ENCODE assay signal across 1 cellular context in the genomic region with DNA sequence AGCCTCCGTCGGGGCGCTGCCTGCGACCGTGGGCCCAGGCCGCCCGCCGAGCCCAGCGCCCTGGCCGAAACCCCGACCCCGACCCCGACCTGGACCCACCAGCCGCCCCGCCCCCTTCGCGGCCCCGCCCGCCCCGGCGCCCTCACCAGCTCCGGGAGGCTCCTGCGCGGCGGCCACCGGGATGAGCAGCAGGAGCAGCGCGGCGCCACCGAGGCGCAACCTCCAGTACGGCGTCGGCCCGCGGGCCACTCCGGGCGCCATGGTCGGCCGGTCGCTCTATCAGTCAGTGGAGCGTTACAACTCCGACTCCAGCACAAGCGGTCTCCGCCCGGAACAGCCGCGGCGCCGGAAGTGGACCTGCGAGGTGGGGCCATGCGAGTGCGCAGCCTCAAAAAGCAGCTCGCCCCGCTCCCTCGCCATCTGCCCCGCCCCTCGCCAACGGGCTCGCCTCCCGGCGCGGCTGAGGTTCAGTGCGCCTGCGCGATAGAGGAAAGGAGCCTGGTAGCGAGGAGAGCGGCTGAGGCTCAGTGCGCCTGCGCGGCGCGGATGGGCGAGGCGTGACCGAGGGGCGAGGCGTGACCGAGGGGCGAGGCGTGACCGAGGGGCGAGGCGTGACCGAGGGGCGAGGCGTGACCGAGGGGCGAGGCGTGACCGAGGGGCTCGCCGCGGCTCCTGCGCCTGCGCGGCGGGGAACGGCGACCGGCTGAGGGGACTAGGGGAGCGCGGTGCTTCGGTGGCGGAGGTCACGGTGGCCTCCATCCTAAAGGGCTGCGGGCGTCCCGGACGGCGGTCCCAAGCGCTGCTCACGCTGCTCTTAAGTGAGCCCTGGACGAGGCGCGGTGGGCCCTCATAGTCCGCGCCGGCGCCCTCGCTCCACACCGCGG.
TF ChIP-seq lines count a peak whose summit lies in the region.

A gene with protein sequence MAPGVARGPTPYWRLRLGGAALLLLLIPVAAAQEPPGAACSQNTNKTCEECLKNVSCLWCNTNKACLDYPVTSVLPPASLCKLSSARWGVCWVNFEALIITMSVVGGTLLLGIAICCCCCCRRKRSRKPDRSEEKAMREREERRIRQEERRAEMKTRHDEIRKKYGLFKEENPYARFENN (minus strand): TSS at position 335 of the 884 bp plus-strand sequence. CDS start 74 bp downstream, at position 261.

TF ChIP-seq in K562, 482 proteins besides CTCF, POLR2A, EP300 and RAD21 (continued from another document and continues in another):
- TF ChIP-seq ZZZ3 (IDR thresholded peaks at IDR 0.05) (no peak), BRF1 (IDR thresholded peaks at IDR 0.05; ENCODE audit: borderline replicate concordance, extremely low read depth, insufficient read length) (no peak), POLR2G (IDR thresholded peaks at IDR 0.05; ENCODE audit: low read depth, low read length) (peak; percentile 91), ZNF77 (CRISPR knock-in tag; IDR thresholded peaks at IDR 0.05) (no peak), C11orf30 (IDR thresholded peaks at IDR 0.05; ENCODE audit: low read depth) (no peak), ZBTB17 (CRISPR knock-in tag; IDR thresholded peaks at IDR 0.05) (peak; percentile 78), LEF1 (IDR thresholded peaks at IDR 0.05) (no peak), GABPB2 (CRISPR knock-in tag; conservative IDR thresholded peaks at IDR 0.05) (no peak), TEAD4 (IDR thresholded peaks at IDR 0.05; ENCODE audit: low read length) (no peak), TEAD4 (CRISPR knock-in tag; IDR thresholded peaks at IDR 0.05; ENCODE audit: borderline replicate concordance) (0 out of 2 replicates have a peak, but pooled peaks have one; percentile 23), NEUROD1 (IDR thresholded peaks at IDR 0.05; ENCODE audit: borderline replicate concordance, low read depth, low read length, partially characterized antibody) (no peak), ZNF274 (IDR thresholded peaks at IDR 0.05; ENCODE audit: borderline replicate concordance, low read depth, low read length) (no peak), ZNF583 (CRISPR knock-in tag; IDR thresholded peaks at IDR 0.05) (peak; percentile 55; the same call in 1 of the 2 replicates), HDAC2 (IDR thresholded peaks at IDR 0.05) (no peak), MEF2D (tag; conservative IDR thresholded peaks at IDR 0.05; ENCODE audit: low read depth) (no peak), ASH1L (IDR thresholded peaks at IDR 0.05; ENCODE audit: borderline replicate concordance, low read depth, partially characterized antibody) (no peak), ZNF232 (CRISPR knock-in tag; IDR thresholded peaks at IDR 0.05) (no peak; the same call in 1 of the 2 replicates), ZNF12 (CRISPR knock-in tag; IDR thresholded peaks at IDR 0.05) (no peak)
- TF ChIP-seq, protein P1, sequence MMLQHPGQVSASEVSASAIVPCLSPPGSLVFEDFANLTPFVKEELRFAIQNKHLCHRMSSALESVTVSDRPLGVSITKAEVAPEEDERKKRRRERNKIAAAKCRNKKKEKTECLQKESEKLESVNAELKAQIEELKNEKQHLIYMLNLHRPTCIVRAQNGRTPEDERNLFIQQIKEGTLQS (IDR thresholded peaks at IDR 0.05): no peak
- TF ChIP-seq, protein P1 (CRISPR knock-in tag; conservative IDR thresholded peaks at IDR 0.05): no peak
- TF ChIP-seq, protein P2, sequence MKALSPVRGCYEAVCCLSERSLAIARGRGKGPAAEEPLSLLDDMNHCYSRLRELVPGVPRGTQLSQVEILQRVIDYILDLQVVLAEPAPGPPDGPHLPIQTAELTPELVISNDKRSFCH (CRISPR knock-in tag; IDR thresholded peaks at IDR 0.05): no peak
- TF ChIP-seq, protein P2 (tag; IDR thresholded peaks at IDR 0.05): peak; percentile 88; the same call in 1 of the 2 replicates
- TF ChIP-seq, protein P3, sequence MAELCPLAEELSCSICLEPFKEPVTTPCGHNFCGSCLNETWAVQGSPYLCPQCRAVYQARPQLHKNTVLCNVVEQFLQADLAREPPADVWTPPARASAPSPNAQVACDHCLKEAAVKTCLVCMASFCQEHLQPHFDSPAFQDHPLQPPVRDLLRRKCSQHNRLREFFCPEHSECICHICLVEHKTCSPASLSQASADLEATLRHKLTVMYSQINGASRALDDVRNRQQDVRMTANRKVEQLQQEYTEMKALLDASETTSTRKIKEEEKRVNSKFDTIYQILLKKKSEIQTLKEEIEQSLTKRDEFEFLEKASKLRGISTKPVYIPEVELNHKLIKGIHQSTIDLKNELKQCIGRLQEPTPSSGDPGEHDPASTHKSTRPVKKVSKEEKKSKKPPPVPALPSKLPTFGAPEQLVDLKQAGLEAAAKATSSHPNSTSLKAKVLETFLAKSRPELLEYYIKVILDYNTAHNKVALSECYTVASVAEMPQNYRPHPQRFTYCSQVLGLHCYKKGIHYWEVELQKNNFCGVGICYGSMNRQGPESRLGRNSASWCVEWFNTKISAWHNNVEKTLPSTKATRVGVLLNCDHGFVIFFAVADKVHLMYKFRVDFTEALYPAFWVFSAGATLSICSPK (IDR thresholded peaks at IDR 0.05; ENCODE audit: borderline replicate concordance): no peak
- TF ChIP-seq, protein P4, sequence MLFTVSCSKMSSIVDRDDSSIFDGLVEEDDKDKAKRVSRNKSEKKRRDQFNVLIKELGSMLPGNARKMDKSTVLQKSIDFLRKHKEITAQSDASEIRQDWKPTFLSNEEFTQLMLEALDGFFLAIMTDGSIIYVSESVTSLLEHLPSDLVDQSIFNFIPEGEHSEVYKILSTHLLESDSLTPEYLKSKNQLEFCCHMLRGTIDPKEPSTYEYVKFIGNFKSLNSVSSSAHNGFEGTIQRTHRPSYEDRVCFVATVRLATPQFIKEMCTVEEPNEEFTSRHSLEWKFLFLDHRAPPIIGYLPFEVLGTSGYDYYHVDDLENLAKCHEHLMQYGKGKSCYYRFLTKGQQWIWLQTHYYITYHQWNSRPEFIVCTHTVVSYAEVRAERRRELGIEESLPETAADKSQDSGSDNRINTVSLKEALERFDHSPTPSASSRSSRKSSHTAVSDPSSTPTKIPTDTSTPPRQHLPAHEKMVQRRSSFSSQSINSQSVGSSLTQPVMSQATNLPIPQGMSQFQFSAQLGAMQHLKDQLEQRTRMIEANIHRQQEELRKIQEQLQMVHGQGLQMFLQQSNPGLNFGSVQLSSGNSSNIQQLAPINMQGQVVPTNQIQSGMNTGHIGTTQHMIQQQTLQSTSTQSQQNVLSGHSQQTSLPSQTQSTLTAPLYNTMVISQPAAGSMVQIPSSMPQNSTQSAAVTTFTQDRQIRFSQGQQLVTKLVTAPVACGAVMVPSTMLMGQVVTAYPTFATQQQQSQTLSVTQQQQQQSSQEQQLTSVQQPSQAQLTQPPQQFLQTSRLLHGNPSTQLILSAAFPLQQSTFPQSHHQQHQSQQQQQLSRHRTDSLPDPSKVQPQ (CRISPR knock-in tag; IDR thresholded peaks at IDR 0.05; ENCODE audit: borderline replicate concordance): no peak
- TF ChIP-seq, protein P5, sequence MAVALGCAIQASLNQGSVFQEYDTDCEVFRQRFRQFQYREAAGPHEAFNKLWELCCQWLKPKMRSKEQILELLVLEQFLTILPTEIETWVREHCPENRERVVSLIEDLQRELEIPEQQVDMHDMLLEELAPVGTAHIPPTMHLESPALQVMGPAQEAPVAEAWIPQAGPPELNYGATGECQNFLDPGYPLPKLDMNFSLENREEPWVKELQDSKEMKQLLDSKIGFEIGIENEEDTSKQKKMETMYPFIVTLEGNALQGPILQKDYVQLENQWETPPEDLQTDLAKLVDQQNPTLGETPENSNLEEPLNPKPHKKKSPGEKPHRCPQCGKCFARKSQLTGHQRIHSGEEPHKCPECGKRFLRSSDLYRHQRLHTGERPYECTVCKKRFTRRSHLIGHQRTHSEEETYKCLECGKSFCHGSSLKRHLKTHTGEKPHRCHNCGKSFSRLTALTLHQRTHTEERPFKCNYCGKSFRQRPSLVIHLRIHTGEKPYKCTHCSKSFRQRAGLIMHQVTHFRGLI (CRISPR knock-in tag; IDR thresholded peaks at IDR 0.05): no peak
- TF ChIP-seq, protein P6, sequence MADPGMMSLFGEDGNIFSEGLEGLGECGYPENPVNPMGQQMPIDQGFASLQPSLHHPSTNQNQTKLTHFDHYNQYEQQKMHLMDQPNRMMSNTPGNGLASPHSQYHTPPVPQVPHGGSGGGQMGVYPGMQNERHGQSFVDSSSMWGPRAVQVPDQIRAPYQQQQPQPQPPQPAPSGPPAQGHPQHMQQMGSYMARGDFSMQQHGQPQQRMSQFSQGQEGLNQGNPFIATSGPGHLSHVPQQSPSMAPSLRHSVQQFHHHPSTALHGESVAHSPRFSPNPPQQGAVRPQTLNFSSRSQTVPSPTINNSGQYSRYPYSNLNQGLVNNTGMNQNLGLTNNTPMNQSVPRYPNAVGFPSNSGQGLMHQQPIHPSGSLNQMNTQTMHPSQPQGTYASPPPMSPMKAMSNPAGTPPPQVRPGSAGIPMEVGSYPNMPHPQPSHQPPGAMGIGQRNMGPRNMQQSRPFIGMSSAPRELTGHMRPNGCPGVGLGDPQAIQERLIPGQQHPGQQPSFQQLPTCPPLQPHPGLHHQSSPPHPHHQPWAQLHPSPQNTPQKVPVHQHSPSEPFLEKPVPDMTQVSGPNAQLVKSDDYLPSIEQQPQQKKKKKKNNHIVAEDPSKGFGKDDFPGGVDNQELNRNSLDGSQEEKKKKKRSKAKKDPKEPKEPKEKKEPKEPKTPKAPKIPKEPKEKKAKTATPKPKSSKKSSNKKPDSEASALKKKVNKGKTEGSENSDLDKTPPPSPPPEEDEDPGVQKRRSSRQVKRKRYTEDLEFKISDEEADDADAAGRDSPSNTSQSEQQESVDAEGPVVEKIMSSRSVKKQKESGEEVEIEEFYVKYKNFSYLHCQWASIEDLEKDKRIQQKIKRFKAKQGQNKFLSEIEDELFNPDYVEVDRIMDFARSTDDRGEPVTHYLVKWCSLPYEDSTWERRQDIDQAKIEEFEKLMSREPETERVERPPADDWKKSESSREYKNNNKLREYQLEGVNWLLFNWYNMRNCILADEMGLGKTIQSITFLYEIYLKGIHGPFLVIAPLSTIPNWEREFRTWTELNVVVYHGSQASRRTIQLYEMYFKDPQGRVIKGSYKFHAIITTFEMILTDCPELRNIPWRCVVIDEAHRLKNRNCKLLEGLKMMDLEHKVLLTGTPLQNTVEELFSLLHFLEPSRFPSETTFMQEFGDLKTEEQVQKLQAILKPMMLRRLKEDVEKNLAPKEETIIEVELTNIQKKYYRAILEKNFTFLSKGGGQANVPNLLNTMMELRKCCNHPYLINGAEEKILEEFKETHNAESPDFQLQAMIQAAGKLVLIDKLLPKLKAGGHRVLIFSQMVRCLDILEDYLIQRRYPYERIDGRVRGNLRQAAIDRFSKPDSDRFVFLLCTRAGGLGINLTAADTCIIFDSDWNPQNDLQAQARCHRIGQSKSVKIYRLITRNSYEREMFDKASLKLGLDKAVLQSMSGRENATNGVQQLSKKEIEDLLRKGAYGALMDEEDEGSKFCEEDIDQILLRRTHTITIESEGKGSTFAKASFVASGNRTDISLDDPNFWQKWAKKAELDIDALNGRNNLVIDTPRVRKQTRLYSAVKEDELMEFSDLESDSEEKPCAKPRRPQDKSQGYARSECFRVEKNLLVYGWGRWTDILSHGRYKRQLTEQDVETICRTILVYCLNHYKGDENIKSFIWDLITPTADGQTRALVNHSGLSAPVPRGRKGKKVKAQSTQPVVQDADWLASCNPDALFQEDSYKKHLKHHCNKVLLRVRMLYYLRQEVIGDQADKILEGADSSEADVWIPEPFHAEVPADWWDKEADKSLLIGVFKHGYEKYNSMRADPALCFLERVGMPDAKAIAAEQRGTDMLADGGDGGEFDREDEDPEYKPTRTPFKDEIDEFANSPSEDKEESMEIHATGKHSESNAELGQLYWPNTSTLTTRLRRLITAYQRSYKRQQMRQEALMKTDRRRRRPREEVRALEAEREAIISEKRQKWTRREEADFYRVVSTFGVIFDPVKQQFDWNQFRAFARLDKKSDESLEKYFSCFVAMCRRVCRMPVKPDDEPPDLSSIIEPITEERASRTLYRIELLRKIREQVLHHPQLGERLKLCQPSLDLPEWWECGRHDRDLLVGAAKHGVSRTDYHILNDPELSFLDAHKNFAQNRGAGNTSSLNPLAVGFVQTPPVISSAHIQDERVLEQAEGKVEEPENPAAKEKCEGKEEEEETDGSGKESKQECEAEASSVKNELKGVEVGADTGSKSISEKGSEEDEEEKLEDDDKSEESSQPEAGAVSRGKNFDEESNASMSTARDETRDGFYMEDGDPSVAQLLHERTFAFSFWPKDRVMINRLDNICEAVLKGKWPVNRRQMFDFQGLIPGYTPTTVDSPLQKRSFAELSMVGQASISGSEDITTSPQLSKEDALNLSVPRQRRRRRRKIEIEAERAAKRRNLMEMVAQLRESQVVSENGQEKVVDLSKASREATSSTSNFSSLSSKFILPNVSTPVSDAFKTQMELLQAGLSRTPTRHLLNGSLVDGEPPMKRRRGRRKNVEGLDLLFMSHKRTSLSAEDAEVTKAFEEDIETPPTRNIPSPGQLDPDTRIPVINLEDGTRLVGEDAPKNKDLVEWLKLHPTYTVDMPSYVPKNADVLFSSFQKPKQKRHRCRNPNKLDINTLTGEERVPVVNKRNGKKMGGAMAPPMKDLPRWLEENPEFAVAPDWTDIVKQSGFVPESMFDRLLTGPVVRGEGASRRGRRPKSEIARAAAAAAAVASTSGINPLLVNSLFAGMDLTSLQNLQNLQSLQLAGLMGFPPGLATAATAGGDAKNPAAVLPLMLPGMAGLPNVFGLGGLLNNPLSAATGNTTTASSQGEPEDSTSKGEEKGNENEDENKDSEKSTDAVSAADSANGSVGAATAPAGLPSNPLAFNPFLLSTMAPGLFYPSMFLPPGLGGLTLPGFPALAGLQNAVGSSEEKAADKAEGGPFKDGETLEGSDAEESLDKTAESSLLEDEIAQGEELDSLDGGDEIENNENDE (IDR thresholded peaks at IDR 0.05; ENCODE audit: low read depth, low read length): no peak
- TF ChIP-seq, protein P7, sequence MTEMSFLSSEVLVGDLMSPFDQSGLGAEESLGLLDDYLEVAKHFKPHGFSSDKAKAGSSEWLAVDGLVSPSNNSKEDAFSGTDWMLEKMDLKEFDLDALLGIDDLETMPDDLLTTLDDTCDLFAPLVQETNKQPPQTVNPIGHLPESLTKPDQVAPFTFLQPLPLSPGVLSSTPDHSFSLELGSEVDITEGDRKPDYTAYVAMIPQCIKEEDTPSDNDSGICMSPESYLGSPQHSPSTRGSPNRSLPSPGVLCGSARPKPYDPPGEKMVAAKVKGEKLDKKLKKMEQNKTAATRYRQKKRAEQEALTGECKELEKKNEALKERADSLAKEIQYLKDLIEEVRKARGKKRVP (CRISPR knock-in tag; IDR thresholded peaks at IDR 0.05): no peak
- TF ChIP-seq, protein P8, sequence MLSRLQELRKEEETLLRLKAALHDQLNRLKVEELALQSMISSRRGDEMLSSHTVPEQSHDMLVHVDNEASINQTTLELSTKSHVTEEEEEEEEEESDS (CRISPR knock-in tag; IDR thresholded peaks at IDR 0.05): no peak
- TF ChIP-seq, protein P9, sequence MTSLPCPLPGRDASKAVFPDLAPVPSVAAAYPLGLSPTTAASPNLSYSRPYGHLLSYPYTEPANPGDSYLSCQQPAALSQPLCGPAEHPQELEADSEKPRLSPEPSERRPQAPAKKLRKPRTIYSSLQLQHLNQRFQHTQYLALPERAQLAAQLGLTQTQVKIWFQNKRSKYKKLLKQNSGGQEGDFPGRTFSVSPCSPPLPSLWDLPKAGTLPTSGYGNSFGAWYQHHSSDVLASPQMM (CRISPR knock-in tag; IDR thresholded peaks at IDR 0.05): no peak
